Comparison of ENCODE assay signal across 1 cellular context in the genomic region with DNA sequence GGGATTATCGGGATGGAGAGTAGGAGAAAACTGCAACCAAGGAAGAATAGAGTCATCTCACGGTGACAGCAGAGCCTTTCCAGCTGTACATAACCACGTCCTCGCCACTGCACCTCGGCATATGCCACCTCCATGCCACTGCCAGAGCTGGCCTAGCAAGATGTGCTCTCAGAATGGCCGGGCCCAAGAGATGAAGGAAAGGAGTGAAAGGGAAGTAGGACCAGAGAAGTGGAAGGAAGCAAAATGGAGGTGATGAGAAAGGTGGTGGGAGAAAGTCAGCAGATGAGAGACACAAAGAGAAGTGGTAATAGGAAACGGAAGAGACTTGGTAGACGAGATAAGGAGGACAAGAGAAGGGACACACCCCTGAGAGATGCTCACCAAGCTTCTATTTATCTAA.
TF ChIP-seq lines count a peak whose summit lies in the region.

No MANE protein-coding gene starts in this region.

TF ChIP-seq in K562, 482 proteins besides CTCF, POLR2A, EP300 and RAD21 (continued from another document and continues in another):
- TF ChIP-seq, protein P1, sequence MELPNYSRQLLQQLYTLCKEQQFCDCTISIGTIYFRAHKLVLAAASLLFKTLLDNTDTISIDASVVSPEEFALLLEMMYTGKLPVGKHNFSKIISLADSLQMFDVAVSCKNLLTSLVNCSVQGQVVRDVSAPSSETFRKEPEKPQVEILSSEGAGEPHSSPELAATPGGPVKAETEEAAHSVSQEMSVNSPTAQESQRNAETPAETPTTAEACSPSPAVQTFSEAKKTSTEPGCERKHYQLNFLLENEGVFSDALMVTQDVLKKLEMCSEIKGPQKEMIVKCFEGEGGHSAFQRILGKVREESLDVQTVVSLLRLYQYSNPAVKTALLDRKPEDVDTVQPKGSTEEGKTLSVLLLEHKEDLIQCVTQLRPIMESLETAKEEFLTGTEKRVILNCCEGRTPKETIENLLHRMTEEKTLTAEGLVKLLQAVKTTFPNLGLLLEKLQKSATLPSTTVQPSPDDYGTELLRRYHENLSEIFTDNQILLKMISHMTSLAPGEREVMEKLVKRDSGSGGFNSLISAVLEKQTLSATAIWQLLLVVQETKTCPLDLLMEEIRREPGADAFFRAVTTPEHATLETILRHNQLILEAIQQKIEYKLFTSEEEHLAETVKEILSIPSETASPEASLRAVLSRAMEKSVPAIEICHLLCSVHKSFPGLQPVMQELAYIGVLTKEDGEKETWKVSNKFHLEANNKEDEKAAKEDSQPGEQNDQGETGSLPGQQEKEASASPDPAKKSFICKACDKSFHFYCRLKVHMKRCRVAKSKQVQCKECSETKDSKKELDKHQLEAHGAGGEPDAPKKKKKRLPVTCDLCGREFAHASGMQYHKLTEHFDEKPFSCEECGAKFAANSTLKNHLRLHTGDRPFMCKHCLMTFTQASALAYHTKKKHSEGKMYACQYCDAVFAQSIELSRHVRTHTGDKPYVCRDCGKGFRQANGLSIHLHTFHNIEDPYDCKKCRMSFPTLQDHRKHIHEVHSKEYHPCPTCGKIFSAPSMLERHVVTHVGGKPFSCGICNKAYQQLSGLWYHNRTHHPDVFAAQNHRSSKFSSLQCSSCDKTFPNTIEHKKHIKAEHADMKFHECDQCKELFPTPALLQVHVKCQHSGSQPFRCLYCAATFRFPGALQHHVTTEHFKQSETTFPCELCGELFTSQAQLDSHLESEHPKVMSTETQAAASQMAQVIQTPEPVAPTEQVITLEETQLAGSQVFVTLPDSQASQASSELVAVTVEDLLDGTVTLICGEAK (IDR thresholded peaks at IDR 0.05): peak; percentile 50; the same call in 1 of the 2 replicates
- TF ChIP-seq, protein P1 (CRISPR knock-in tag; IDR thresholded peaks at IDR 0.05): no peak
- TF ChIP-seq RBM34 (IDR thresholded peaks at IDR 0.05; ENCODE audit: borderline replicate concordance, insufficient read depth, low read length): no peak
- no peak for TF ChIP-seq NR3C1 (CRISPR knock-in tag; IDR thresholded peaks at IDR 0.05)
- no peak for TF ChIP-seq NCOA6 (IDR thresholded peaks at IDR 0.05)
- no peak for TF ChIP-seq CAMTA2 (CRISPR knock-in tag; conservative IDR thresholded peaks at IDR 0.05)
- TF ChIP-seq POLR2G (IDR thresholded peaks at IDR 0.05; ENCODE audit: low read depth, low read length): no peak
- no peak for TF ChIP-seq CEBPG (CRISPR knock-in tag; IDR thresholded peaks at IDR 0.05)
- no peak for TF ChIP-seq CEBPG (tag; conservative IDR thresholded peaks at IDR 0.05 in 1 of 2, IDR thresholded peaks at IDR 0.05 in 1 of 2)
- no peak for TF ChIP-seq NFIX (CRISPR knock-in tag; IDR thresholded peaks at IDR 0.05; ENCODE audit: low read depth)
- no peak for TF ChIP-seq ZNF551 (CRISPR knock-in tag; IDR thresholded peaks at IDR 0.05)
- TF ChIP-seq, protein P2, sequence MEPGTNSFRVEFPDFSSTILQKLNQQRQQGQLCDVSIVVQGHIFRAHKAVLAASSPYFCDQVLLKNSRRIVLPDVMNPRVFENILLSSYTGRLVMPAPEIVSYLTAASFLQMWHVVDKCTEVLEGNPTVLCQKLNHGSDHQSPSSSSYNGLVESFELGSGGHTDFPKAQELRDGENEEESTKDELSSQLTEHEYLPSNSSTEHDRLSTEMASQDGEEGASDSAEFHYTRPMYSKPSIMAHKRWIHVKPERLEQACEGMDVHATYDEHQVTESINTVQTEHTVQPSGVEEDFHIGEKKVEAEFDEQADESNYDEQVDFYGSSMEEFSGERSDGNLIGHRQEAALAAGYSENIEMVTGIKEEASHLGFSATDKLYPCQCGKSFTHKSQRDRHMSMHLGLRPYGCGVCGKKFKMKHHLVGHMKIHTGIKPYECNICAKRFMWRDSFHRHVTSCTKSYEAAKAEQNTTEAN (CRISPR knock-in tag; IDR thresholded peaks at IDR 0.05): no peak
- no peak for TF ChIP-seq ZNF174 (CRISPR knock-in tag; IDR thresholded peaks at IDR 0.05)
- TF ChIP-seq RFX7 (CRISPR knock-in tag; IDR thresholded peaks at IDR 0.05): no peak
- TF ChIP-seq BCOR (IDR thresholded peaks at IDR 0.05): 0 out of 2 replicates have a peak, but pooled peaks have one; percentile 18
- TF ChIP-seq SMARCE1 (IDR thresholded peaks at IDR 0.05): 0 out of 2 replicates have a peak, but pooled peaks have one; percentile 22
- TF ChIP-seq, protein P3, sequence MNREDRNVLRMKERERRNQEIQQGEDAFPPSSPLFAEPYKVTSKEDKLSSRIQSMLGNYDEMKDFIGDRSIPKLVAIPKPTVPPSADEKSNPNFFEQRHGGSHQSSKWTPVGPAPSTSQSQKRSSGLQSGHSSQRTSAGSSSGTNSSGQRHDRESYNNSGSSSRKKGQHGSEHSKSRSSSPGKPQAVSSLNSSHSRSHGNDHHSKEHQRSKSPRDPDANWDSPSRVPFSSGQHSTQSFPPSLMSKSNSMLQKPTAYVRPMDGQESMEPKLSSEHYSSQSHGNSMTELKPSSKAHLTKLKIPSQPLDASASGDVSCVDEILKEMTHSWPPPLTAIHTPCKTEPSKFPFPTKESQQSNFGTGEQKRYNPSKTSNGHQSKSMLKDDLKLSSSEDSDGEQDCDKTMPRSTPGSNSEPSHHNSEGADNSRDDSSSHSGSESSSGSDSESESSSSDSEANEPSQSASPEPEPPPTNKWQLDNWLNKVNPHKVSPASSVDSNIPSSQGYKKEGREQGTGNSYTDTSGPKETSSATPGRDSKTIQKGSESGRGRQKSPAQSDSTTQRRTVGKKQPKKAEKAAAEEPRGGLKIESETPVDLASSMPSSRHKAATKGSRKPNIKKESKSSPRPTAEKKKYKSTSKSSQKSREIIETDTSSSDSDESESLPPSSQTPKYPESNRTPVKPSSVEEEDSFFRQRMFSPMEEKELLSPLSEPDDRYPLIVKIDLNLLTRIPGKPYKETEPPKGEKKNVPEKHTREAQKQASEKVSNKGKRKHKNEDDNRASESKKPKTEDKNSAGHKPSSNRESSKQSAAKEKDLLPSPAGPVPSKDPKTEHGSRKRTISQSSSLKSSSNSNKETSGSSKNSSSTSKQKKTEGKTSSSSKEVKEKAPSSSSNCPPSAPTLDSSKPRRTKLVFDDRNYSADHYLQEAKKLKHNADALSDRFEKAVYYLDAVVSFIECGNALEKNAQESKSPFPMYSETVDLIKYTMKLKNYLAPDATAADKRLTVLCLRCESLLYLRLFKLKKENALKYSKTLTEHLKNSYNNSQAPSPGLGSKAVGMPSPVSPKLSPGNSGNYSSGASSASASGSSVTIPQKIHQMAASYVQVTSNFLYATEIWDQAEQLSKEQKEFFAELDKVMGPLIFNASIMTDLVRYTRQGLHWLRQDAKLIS (CRISPR knock-in tag; IDR thresholded peaks at IDR 0.05): no peak
- peak; percentile 70 for TF ChIP-seq DPF2 (IDR thresholded peaks at IDR 0.05)
- 0 out of 2 replicates have a peak, but pooled peaks have one; percentile 35 for TF ChIP-seq MECOM (CRISPR knock-in tag; IDR thresholded peaks at IDR 0.05)
- TF ChIP-seq ZNF232 (CRISPR knock-in tag; IDR thresholded peaks at IDR 0.05): no peak
- TF ChIP-seq, protein P4, sequence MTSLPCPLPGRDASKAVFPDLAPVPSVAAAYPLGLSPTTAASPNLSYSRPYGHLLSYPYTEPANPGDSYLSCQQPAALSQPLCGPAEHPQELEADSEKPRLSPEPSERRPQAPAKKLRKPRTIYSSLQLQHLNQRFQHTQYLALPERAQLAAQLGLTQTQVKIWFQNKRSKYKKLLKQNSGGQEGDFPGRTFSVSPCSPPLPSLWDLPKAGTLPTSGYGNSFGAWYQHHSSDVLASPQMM (CRISPR knock-in tag; IDR thresholded peaks at IDR 0.05): no peak
- TF ChIP-seq, protein P5, sequence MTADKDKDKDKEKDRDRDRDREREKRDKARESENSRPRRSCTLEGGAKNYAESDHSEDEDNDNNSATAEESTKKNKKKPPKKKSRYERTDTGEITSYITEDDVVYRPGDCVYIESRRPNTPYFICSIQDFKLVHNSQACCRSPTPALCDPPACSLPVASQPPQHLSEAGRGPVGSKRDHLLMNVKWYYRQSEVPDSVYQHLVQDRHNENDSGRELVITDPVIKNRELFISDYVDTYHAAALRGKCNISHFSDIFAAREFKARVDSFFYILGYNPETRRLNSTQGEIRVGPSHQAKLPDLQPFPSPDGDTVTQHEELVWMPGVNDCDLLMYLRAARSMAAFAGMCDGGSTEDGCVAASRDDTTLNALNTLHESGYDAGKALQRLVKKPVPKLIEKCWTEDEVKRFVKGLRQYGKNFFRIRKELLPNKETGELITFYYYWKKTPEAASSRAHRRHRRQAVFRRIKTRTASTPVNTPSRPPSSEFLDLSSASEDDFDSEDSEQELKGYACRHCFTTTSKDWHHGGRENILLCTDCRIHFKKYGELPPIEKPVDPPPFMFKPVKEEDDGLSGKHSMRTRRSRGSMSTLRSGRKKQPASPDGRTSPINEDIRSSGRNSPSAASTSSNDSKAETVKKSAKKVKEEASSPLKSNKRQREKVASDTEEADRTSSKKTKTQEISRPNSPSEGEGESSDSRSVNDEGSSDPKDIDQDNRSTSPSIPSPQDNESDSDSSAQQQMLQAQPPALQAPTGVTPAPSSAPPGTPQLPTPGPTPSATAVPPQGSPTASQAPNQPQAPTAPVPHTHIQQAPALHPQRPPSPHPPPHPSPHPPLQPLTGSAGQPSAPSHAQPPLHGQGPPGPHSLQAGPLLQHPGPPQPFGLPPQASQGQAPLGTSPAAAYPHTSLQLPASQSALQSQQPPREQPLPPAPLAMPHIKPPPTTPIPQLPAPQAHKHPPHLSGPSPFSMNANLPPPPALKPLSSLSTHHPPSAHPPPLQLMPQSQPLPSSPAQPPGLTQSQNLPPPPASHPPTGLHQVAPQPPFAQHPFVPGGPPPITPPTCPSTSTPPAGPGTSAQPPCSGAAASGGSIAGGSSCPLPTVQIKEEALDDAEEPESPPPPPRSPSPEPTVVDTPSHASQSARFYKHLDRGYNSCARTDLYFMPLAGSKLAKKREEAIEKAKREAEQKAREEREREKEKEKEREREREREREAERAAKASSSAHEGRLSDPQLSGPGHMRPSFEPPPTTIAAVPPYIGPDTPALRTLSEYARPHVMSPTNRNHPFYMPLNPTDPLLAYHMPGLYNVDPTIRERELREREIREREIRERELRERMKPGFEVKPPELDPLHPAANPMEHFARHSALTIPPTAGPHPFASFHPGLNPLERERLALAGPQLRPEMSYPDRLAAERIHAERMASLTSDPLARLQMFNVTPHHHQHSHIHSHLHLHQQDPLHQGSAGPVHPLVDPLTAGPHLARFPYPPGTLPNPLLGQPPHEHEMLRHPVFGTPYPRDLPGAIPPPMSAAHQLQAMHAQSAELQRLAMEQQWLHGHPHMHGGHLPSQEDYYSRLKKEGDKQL (CRISPR knock-in tag; IDR thresholded peaks at IDR 0.05; ENCODE audit: borderline replicate concordance): no peak
- TF ChIP-seq POLR2B (IDR thresholded peaks at IDR 0.05; ENCODE audit: low read depth, partially characterized antibody): no peak
- no peak for TF ChIP-seq MAFF (IDR thresholded peaks at IDR 0.05; ENCODE audit: low read length)
- TF ChIP-seq RNF2 (IDR thresholded peaks at IDR 0.05): no peak
- TF ChIP-seq, protein P6, sequence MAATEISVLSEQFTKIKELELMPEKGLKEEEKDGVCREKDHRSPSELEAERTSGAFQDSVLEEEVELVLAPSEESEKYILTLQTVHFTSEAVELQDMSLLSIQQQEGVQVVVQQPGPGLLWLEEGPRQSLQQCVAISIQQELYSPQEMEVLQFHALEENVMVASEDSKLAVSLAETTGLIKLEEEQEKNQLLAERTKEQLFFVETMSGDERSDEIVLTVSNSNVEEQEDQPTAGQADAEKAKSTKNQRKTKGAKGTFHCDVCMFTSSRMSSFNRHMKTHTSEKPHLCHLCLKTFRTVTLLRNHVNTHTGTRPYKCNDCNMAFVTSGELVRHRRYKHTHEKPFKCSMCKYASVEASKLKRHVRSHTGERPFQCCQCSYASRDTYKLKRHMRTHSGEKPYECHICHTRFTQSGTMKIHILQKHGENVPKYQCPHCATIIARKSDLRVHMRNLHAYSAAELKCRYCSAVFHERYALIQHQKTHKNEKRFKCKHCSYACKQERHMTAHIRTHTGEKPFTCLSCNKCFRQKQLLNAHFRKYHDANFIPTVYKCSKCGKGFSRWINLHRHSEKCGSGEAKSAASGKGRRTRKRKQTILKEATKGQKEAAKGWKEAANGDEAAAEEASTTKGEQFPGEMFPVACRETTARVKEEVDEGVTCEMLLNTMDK (IDR thresholded peaks at IDR 0.05; ENCODE audit: borderline replicate concordance, insufficient read depth, low read depth, low read length, poor library complexity, severe bottlenecking): no peak
- peak in 1 of 2 experiments; percentile 40; a peak in 1 of 4 replicates for TF ChIP-seq TRIM24 (IDR thresholded peaks at IDR 0.05)
- TF ChIP-seq, protein P7, sequence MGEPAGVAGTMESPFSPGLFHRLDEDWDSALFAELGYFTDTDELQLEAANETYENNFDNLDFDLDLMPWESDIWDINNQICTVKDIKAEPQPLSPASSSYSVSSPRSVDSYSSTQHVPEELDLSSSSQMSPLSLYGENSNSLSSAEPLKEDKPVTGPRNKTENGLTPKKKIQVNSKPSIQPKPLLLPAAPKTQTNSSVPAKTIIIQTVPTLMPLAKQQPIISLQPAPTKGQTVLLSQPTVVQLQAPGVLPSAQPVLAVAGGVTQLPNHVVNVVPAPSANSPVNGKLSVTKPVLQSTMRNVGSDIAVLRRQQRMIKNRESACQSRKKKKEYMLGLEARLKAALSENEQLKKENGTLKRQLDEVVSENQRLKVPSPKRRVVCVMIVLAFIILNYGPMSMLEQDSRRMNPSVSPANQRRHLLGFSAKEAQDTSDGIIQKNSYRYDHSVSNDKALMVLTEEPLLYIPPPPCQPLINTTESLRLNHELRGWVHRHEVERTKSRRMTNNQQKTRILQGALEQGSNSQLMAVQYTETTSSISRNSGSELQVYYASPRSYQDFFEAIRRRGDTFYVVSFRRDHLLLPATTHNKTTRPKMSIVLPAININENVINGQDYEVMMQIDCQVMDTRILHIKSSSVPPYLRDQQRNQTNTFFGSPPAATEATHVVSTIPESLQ (CRISPR knock-in tag; IDR thresholded peaks at IDR 0.05): 0 out of 2 replicates have a peak, but pooled peaks have one; percentile 31
- TF ChIP-seq HNRNPUL1 (IDR thresholded peaks at IDR 0.05; ENCODE audit: low read length): no peak
- no peak for TF ChIP-seq NUFIP1 (IDR thresholded peaks at IDR 0.05; ENCODE audit: partially characterized antibody)
- no peak for TF ChIP-seq ZFP1 (CRISPR knock-in tag; IDR thresholded peaks at IDR 0.05)
